Comparison of ENCODE assay signal across 9 cellular contexts in the genomic region with DNA sequence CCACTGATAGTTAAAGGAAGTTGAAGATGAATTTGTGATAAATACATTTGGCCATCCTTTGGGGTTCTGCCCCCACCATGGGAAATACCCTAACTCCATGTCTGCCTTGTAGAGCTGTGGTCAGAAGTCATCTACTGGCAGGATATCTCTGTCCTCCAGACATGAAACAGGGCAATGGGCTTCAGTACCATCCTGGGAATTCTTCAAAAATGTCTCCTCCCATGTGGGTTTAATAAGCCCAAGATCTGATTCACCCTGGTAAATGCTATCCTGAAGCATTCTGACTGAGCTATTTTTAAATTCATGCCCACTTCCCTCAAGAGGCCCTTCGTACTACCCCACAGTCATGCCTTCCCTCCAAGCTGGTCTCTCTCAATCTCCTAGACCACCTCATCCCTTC.
"Had no signal": no experiment of that assay in that cellular context is flagged by ENCODE, and none has a peak within 500 bp of the region (broad histone marks: within the 10 kb centered on the region; RNA-seq: fewer than 3 reads in every experiment).

No MANE protein-coding gene starts in this region.

- H2AFZ ChIP-seq: GM23338 had no signal

- H3K4me2 ChIP-seq: GM23338 had no signal

- H3K4me3 Mint-ChIP-seq: GM23338, H9 had no signal

- H3K4me3 ChIP-seq: GM23338, K562 had no signal

- FAIRE-seq: H1, H54, HTR-8/SVneo, K562 had no signal

- H3K27ac Mint-ChIP-seq: GM23338, H9 had no signal

- DNase-seq: H9, HCEC 1CT, IMR-90, KG1 had no signal

- ATAC-seq: GM23338, K562 had no signal

- H3K9me3 Mint-ChIP-seq: GM23338, H9 had no signal
